ENCODE assay signal across 1 cellular context in the genomic region with DNA sequence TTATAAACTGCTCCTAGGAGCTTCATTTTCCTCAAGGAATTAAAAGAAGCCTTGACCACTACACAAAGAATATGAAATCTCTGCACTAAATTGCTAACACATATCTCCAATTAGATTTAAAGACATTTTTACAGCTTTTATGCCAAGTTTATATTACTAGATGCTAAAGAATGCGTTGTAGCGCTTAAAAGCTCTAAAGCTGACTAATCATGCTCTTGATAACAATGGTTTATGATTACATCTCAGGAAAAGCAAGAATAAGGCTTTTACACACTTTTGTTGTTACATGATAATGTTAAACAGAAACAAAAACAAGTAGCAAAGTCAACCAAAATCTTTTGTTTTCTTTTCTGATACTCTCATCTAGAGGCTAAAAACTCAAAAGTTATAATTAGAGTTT.
TF ChIP-seq lines count a peak whose summit lies in the region.

No MANE protein-coding gene starts in this region.

TF ChIP-seq in HepG2, 621 proteins besides CTCF, POLR2A, EP300 and RAD21:
- TF ChIP-seq TGIF2 (CRISPR knock-in tag; IDR thresholded peaks at IDR 0.05) (no peak), FOXA3 (CRISPR knock-in tag; IDR thresholded peaks at IDR 0.05) (no peak), ZNF232 (CRISPR knock-in tag; IDR thresholded peaks at IDR 0.05; ENCODE audit: borderline replicate concordance) (no peak), NKX3-1 (CRISPR knock-in tag; IDR thresholded peaks at IDR 0.05) (no peak), ZNF616 (CRISPR knock-in tag; IDR thresholded peaks at IDR 0.05; ENCODE audit: low read depth) (no peak), SATB2 (CRISPR knock-in tag; IDR thresholded peaks at IDR 0.05) (no peak), XBP1 (CRISPR knock-in tag; IDR thresholded peaks at IDR 0.05) (no peak), KAT7 (CRISPR knock-in tag; IDR thresholded peaks at IDR 0.05; ENCODE audit: borderline replicate concordance) (no peak), NR2C2 (CRISPR knock-in tag; IDR thresholded peaks at IDR 0.05; ENCODE audit: borderline replicate concordance) (no peak), FOXC1 (CRISPR knock-in tag; IDR thresholded peaks at IDR 0.05; ENCODE audit: borderline replicate concordance) (no peak), ZMYM2 (CRISPR knock-in tag; IDR thresholded peaks at IDR 0.05) (no peak), HDAC2 (CRISPR knock-in tag; IDR thresholded peaks at IDR 0.05) (no peak), ZNF33A (CRISPR knock-in tag; IDR thresholded peaks at IDR 0.05; ENCODE audit: borderline replicate concordance) (no peak), ZNF180 (CRISPR knock-in tag; IDR thresholded peaks at IDR 0.05; ENCODE audit: borderline replicate concordance, low read depth) (no peak), MAFF (IDR thresholded peaks at IDR 0.05; ENCODE audit: low read depth, low read length) (no peak), TCF7 (IDR thresholded peaks at IDR 0.05; ENCODE audit: low read depth) (no peak)
- TF ChIP-seq, protein P1, sequence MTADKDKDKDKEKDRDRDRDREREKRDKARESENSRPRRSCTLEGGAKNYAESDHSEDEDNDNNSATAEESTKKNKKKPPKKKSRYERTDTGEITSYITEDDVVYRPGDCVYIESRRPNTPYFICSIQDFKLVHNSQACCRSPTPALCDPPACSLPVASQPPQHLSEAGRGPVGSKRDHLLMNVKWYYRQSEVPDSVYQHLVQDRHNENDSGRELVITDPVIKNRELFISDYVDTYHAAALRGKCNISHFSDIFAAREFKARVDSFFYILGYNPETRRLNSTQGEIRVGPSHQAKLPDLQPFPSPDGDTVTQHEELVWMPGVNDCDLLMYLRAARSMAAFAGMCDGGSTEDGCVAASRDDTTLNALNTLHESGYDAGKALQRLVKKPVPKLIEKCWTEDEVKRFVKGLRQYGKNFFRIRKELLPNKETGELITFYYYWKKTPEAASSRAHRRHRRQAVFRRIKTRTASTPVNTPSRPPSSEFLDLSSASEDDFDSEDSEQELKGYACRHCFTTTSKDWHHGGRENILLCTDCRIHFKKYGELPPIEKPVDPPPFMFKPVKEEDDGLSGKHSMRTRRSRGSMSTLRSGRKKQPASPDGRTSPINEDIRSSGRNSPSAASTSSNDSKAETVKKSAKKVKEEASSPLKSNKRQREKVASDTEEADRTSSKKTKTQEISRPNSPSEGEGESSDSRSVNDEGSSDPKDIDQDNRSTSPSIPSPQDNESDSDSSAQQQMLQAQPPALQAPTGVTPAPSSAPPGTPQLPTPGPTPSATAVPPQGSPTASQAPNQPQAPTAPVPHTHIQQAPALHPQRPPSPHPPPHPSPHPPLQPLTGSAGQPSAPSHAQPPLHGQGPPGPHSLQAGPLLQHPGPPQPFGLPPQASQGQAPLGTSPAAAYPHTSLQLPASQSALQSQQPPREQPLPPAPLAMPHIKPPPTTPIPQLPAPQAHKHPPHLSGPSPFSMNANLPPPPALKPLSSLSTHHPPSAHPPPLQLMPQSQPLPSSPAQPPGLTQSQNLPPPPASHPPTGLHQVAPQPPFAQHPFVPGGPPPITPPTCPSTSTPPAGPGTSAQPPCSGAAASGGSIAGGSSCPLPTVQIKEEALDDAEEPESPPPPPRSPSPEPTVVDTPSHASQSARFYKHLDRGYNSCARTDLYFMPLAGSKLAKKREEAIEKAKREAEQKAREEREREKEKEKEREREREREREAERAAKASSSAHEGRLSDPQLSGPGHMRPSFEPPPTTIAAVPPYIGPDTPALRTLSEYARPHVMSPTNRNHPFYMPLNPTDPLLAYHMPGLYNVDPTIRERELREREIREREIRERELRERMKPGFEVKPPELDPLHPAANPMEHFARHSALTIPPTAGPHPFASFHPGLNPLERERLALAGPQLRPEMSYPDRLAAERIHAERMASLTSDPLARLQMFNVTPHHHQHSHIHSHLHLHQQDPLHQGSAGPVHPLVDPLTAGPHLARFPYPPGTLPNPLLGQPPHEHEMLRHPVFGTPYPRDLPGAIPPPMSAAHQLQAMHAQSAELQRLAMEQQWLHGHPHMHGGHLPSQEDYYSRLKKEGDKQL (CRISPR knock-in tag; IDR thresholded peaks at IDR 0.05; ENCODE audit: low read depth): no peak
- TF ChIP-seq, protein P2, sequence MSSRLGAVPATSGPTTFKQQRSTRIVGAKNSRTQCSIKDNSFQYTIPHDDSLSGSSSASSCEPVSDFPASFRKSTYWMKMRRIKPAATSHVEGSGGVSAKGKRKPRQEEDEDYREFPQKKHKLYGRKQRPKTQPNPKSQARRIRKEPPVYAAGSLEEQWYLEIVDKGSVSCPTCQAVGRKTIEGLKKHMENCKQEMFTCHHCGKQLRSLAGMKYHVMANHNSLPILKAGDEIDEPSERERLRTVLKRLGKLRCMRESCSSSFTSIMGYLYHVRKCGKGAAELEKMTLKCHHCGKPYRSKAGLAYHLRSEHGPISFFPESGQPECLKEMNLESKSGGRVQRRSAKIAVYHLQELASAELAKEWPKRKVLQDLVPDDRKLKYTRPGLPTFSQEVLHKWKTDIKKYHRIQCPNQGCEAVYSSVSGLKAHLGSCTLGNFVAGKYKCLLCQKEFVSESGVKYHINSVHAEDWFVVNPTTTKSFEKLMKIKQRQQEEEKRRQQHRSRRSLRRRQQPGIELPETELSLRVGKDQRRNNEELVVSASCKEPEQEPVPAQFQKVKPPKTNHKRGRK (CRISPR knock-in tag; IDR thresholded peaks at IDR 0.05): no peak
- TF ChIP-seq, protein P3, sequence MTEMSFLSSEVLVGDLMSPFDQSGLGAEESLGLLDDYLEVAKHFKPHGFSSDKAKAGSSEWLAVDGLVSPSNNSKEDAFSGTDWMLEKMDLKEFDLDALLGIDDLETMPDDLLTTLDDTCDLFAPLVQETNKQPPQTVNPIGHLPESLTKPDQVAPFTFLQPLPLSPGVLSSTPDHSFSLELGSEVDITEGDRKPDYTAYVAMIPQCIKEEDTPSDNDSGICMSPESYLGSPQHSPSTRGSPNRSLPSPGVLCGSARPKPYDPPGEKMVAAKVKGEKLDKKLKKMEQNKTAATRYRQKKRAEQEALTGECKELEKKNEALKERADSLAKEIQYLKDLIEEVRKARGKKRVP (CRISPR knock-in tag; IDR thresholded peaks at IDR 0.05): no peak
- TF ChIP-seq, protein P4, sequence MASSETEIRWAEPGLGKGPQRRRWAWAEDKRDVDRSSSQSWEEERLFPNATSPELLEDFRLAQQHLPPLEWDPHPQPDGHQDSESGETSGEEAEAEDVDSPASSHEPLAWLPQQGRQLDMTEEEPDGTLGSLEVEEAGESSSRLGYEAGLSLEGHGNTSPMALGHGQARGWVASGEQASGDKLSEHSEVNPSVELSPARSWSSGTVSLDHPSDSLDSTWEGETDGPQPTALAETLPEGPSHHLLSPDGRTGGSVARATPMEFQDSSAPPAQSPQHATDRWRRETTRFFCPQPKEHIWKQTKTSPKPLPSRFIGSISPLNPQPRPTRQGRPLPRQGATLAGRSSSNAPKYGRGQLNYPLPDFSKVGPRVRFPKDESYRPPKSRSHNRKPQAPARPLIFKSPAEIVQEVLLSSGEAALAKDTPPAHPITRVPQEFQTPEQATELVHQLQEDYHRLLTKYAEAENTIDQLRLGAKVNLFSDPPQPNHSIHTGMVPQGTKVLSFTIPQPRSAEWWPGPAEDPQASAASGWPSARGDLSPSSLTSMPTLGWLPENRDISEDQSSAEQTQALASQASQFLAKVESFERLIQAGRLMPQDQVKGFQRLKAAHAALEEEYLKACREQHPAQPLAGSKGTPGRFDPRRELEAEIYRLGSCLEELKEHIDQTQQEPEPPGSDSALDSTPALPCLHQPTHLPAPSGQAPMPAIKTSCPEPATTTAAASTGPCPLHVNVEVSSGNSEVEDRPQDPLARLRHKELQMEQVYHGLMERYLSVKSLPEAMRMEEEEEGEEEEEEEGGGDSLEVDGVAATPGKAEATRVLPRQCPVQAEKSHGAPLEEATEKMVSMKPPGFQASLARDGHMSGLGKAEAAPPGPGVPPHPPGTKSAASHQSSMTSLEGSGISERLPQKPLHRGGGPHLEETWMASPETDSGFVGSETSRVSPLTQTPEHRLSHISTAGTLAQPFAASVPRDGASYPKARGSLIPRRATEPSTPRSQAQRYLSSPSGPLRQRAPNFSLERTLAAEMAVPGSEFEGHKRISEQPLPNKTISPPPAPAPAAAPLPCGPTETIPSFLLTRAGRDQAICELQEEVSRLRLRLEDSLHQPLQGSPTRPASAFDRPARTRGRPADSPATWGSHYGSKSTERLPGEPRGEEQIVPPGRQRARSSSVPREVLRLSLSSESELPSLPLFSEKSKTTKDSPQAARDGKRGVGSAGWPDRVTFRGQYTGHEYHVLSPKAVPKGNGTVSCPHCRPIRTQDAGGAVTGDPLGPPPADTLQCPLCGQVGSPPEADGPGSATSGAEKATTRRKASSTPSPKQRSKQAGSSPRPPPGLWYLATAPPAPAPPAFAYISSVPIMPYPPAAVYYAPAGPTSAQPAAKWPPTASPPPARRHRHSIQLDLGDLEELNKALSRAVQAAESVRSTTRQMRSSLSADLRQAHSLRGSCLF (CRISPR knock-in tag; IDR thresholded peaks at IDR 0.05; ENCODE audit: borderline replicate concordance): no peak
TF ChIP-seq in HepG2: peak in this region for 0.
